ENCODE assay signal across 1 cellular context in the genomic region with DNA sequence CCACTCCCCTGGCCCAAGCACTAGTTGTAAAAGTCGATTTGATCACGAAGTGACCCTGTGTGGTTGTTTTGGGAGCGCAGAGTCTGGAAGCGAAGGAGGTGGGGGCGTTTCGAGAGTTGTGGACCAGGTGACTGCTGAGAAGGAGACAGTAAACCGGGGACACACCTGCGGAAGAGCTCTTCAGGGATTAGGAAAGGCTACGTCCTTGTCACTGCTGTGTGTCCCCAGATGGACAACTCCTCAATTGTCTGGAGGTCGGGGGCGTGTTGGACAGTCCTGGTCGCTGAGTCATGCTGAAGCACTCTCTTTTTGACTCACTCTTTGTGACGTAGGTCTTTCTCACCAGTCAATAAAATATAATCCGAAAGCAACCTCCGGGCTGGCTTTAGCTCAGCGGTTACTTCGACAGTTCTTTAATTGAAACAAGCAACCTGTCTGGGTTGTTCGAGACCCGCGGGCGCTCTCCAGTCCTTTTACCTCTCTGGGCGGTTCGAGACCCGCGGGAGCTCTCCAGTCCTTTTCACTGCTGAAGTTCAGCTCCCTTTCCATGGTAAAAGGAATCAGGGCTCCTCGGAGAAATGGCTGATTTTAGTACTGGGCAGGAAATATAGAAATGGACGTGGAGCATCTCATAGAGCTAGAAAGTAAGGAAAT.
TF ChIP-seq lines count a peak whose summit lies in the region.

No MANE protein-coding gene starts in this region.

TF ChIP-seq in HEK293, 187 proteins besides CTCF, POLR2A, EP300 and RAD21 (continued from another document and continues in another):
- TF ChIP-seq ZNF48 (tag by site-specific recombination; IDR thresholded peaks at IDR 0.05), result no peak
- TF ChIP-seq ZNF777 (tag by site-specific recombination; IDR thresholded peaks at IDR 0.05; ENCODE audit: borderline replicate concordance), result 0 out of 2 replicates have a peak, but pooled peaks have one; percentile 17
- TF ChIP-seq, protein P1, sequence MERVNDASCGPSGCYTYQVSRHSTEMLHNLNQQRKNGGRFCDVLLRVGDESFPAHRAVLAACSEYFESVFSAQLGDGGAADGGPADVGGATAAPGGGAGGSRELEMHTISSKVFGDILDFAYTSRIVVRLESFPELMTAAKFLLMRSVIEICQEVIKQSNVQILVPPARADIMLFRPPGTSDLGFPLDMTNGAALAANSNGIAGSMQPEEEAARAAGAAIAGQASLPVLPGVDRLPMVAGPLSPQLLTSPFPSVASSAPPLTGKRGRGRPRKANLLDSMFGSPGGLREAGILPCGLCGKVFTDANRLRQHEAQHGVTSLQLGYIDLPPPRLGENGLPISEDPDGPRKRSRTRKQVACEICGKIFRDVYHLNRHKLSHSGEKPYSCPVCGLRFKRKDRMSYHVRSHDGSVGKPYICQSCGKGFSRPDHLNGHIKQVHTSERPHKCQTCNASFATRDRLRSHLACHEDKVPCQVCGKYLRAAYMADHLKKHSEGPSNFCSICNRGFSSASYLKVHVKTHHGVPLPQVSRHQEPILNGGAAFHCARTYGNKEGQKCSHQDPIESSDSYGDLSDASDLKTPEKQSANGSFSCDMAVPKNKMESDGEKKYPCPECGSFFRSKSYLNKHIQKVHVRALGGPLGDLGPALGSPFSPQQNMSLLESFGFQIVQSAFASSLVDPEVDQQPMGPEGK (tag by site-specific recombination; IDR thresholded peaks at IDR 0.05), result peak; percentile 95
- TF ChIP-seq, protein P2, sequence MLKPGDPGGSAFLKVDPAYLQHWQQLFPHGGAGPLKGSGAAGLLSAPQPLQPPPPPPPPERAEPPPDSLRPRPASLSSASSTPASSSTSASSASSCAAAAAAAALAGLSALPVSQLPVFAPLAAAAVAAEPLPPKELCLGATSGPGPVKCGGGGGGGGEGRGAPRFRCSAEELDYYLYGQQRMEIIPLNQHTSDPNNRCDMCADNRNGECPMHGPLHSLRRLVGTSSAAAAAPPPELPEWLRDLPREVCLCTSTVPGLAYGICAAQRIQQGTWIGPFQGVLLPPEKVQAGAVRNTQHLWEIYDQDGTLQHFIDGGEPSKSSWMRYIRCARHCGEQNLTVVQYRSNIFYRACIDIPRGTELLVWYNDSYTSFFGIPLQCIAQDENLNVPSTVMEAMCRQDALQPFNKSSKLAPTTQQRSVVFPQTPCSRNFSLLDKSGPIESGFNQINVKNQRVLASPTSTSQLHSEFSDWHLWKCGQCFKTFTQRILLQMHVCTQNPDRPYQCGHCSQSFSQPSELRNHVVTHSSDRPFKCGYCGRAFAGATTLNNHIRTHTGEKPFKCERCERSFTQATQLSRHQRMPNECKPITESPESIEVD (tag by site-specific recombination; IDR thresholded peaks at IDR 0.05), result no peak
- TF ChIP-seq ZNF501 (tag by site-specific recombination; IDR thresholded peaks at IDR 0.05), result peak; percentile 93
- TF ChIP-seq, protein P3, sequence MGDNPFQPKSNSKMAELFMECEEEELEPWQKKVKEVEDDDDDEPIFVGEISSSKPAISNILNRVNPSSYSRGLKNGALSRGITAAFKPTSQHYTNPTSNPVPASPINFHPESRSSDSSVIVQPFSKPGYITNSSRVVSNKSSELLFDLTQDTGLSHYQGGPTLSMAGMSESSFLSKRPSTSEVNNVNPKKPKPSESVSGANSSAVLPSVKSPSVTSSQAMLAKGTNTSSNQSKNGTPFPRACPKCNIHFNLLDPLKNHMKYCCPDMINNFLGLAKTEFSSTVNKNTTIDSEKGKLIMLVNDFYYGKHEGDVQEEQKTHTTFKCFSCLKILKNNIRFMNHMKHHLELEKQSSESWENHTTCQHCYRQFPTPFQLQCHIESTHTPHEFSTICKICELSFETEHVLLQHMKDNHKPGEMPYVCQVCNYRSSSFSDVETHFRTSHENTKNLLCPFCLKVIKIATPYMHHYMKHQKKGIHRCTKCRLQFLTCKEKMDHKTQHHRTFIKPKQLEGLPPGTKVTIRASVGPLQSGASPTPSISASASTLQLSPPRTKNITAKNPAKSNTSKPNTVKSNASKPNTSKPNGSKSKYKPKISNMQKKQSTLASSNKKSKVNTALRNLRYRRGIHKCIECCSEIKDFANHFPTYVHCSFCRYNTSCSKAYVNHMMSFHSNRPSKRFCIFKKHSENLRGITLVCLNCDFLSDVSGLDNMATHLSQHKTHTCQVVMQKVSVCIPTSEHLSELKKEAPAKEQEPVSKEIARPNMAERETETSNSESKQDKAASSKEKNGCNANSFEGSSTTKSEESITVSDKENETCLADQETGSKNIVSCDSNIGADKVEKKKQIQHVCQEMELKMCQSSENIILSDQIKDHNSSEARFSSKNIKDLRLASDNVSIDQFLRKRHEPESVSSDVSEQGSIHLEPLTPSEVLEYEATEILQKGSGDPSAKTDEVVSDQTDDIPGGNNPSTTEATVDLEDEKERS (tag by site-specific recombination; IDR thresholded peaks at IDR 0.05), result 0 out of 2 replicates have a peak, but pooled peaks have one; percentile 15
- TF ChIP-seq ZNF791 (tag by site-specific recombination; IDR thresholded peaks at IDR 0.05), result no peak
- TF ChIP-seq ZNF121 (tag by site-specific recombination; IDR thresholded peaks at IDR 0.05), result 0 out of 2 replicates have a peak, but pooled peaks have one; percentile 10
- TF ChIP-seq, protein P4, sequence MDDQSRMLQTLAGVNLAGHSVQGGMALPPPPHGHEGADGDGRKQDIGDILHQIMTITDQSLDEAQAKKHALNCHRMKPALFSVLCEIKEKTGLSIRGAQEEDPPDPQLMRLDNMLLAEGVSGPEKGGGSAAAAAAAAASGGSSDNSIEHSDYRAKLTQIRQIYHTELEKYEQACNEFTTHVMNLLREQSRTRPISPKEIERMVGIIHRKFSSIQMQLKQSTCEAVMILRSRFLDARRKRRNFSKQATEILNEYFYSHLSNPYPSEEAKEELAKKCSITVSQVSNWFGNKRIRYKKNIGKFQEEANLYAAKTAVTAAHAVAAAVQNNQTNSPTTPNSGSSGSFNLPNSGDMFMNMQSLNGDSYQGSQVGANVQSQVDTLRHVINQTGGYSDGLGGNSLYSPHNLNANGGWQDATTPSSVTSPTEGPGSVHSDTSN (CRISPR knock-in tag; IDR thresholded peaks at IDR 0.05), result no peak
- peak; percentile 13; the same call in 1 of the 2 replicates for TF ChIP-seq ZSCAN16 (tag by site-specific recombination; IDR thresholded peaks at IDR 0.05)
- TF ChIP-seq ZNF600 (tag by site-specific recombination; IDR thresholded peaks at IDR 0.05), result peak; percentile 93
- TF ChIP-seq, protein P5, sequence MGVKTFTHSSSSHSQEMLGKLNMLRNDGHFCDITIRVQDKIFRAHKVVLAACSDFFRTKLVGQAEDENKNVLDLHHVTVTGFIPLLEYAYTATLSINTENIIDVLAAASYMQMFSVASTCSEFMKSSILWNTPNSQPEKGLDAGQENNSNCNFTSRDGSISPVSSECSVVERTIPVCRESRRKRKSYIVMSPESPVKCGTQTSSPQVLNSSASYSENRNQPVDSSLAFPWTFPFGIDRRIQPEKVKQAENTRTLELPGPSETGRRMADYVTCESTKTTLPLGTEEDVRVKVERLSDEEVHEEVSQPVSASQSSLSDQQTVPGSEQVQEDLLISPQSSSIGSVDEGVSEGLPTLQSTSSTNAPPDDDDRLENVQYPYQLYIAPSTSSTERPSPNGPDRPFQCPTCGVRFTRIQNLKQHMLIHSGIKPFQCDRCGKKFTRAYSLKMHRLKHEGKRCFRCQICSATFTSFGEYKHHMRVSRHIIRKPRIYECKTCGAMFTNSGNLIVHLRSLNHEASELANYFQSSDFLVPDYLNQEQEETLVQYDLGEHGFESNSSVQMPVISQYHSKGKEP (tag by site-specific recombination; IDR thresholded peaks at IDR 0.05), result peak; percentile 77; the same call in 1 of the 2 replicates
- TF ChIP-seq PRDM1 (tag by site-specific recombination; IDR thresholded peaks at IDR 0.05), result peak; percentile 86
- TF ChIP-seq ZNF324 (tag by site-specific recombination; IDR thresholded peaks at IDR 0.05), result peak; percentile 94
- TF ChIP-seq GLI2 (tag by site-specific recombination; IDR thresholded peaks at IDR 0.05; ENCODE audit: borderline replicate concordance, low read depth), result no peak
- TF ChIP-seq GLIS1 (tag by site-specific recombination; IDR thresholded peaks at IDR 0.05), result peak; percentile 53
- no peak for TF ChIP-seq RBAK (tag by site-specific recombination; IDR thresholded peaks at IDR 0.05)
- TF ChIP-seq ZNF140 (tag by site-specific recombination; IDR thresholded peaks at IDR 0.05), result no peak
- no peak for TF ChIP-seq ZNF112 (tag by site-specific recombination; IDR thresholded peaks at IDR 0.05)
- no peak for TF ChIP-seq ZNF354C (tag by site-specific recombination; IDR thresholded peaks at IDR 0.05; ENCODE audit: borderline replicate concordance, low read depth)
- TF ChIP-seq ZNF555 (tag by site-specific recombination; conservative IDR thresholded peaks at IDR 0.05), result no peak
- TF ChIP-seq, protein P6, sequence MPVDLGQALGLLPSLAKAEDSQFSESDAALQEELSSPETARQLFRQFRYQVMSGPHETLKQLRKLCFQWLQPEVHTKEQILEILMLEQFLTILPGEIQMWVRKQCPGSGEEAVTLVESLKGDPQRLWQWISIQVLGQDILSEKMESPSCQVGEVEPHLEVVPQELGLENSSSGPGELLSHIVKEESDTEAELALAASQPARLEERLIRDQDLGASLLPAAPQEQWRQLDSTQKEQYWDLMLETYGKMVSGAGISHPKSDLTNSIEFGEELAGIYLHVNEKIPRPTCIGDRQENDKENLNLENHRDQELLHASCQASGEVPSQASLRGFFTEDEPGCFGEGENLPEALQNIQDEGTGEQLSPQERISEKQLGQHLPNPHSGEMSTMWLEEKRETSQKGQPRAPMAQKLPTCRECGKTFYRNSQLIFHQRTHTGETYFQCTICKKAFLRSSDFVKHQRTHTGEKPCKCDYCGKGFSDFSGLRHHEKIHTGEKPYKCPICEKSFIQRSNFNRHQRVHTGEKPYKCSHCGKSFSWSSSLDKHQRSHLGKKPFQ (tag by site-specific recombination; IDR thresholded peaks at IDR 0.05), result no peak
- peak; percentile 85; the same call in 1 of the 2 replicates for TF ChIP-seq ZNF561 (tag by site-specific recombination; IDR thresholded peaks at IDR 0.05; ENCODE audit: borderline replicate concordance)
- no peak for TF ChIP-seq ZNF169 (tag by site-specific recombination; IDR thresholded peaks at IDR 0.05)
- TF ChIP-seq ZFP3 (tag by site-specific recombination; IDR thresholded peaks at IDR 0.05; ENCODE audit: low read depth), result no peak
- no peak for TF ChIP-seq HOXD13 (CRISPR knock-in tag; IDR thresholded peaks at IDR 0.05; ENCODE audit: borderline replicate concordance)
- no peak for TF ChIP-seq ZNF664 (tag by site-specific recombination; IDR thresholded peaks at IDR 0.05)
- TF ChIP-seq ZNF416 (tag by site-specific recombination; IDR thresholded peaks at IDR 0.05), result no peak
- TF ChIP-seq ZBTB48 (tag by site-specific recombination; IDR thresholded peaks at IDR 0.05), result peak; percentile 61; the same call in 1 of the 2 replicates
- TF ChIP-seq ZNF670 (tag by site-specific recombination; IDR thresholded peaks at IDR 0.05; ENCODE audit: low read depth), result no peak
- TF ChIP-seq, protein P7, sequence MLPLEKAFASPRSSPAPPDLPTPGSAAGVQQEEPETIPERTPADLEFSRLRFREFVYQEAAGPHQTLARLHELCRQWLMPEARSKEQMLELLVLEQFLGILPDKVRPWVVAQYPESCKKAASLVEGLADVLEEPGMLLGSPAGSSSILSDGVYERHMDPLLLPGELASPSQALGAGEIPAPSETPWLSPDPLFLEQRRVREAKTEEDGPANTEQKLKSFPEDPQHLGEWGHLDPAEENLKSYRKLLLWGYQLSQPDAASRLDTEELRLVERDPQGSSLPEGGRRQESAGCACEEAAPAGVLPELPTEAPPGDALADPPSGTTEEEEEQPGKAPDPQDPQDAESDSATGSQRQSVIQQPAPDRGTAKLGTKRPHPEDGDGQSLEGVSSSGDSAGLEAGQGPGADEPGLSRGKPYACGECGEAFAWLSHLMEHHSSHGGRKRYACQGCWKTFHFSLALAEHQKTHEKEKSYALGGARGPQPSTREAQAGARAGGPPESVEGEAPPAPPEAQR (tag by site-specific recombination; IDR thresholded peaks at IDR 0.05), result peak; percentile 83; the same call in 1 of the 2 replicates
- no peak for TF ChIP-seq ZNF16 (tag by site-specific recombination; IDR thresholded peaks at IDR 0.05; ENCODE audit: low read depth)
- TF ChIP-seq ZNF843 (tag by site-specific recombination; IDR thresholded peaks at IDR 0.05), result peak; percentile 53
- TF ChIP-seq, protein P8, sequence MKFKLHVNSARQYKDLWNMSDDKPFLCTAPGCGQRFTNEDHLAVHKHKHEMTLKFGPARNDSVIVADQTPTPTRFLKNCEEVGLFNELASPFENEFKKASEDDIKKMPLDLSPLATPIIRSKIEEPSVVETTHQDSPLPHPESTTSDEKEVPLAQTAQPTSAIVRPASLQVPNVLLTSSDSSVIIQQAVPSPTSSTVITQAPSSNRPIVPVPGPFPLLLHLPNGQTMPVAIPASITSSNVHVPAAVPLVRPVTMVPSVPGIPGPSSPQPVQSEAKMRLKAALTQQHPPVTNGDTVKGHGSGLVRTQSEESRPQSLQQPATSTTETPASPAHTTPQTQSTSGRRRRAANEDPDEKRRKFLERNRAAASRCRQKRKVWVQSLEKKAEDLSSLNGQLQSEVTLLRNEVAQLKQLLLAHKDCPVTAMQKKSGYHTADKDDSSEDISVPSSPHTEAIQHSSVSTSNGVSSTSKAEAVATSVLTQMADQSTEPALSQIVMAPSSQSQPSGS (tag by site-specific recombination; IDR thresholded peaks at IDR 0.05; ENCODE audit: low read depth), result peak; percentile 83
- TF ChIP-seq ZNF19 (tag by site-specific recombination; IDR thresholded peaks at IDR 0.05; ENCODE audit: low read depth), result no peak
- no peak for TF ChIP-seq ZNF404 (tag by site-specific recombination; IDR thresholded peaks at IDR 0.05)
